8 cellular contexts compared by ENCODE assay signal in genomic region chr5:139668924-139669680, GRCh38. TPM values are rescaled to one million over a fixed set of nuclear protein-coding genes. Genes with fewer than 3 reads are reported as not detected.
A peak's percentile ranks its signal among the peaks of the same experiment; 100 is the strongest.
DNase-seq lines count a peak whose midpoint lies in the region; ATAC-seq and TF ChIP-seq lines count a peak whose summit lies in the region.

No MANE protein-coding gene starts in this region.

- H3K79me2 ChIP-seq in OCI-LY1 (ENCODE audit: insufficient read depth, low read length): peaks cover 40% of the 10 kb centered on the region

- TF ChIP-seq CTCF in GM12864 (IDR thresholded peaks at IDR 0.05; ENCODE audit: low read depth, low read length, missing control alignments): no peak
- TF ChIP-seq CTCF in OCI-LY1 (IDR thresholded peaks at IDR 0.05; ENCODE audit: low read length): no peak
- TF ChIP-seq CTCF in psoas muscle (IDR thresholded peaks at IDR 0.05): no peak

- H3K27ac ChIP-seq in OCI-LY1 (ENCODE audit: low read depth, low read length, poor library complexity, severe bottlenecking): peak overlapping the region; percentile 97
- peak overlapping the region; percentile 60 for H3K27ac ChIP-seq in epithelial cell of prostate
- peak overlapping the region; percentile 98 for H3K27ac ChIP-seq in psoas muscle

- ATAC-seq in psoas muscle: no peak
- ATAC-seq in HG03378 (IDR thresholded peaks at IDR 0.05; ENCODE audit: unreplicated experiment): no peak
- ATAC-seq in HG02981 (IDR thresholded peaks at IDR 0.05; ENCODE audit: unreplicated experiment): no peak
- ATAC-seq in HG02571 (IDR thresholded peaks at IDR 0.05; ENCODE audit: unreplicated experiment): no peak

- 25 to 52% (median 28%) methylated on average over 18 of the region's 18 CpGs for WGBS in psoas muscle, 3 donors

- no peaks in the 10 kb centered on the region for H3K27me3 ChIP-seq in OCI-LY1 (ENCODE audit: insufficient read depth, low read length)
- H3K27me3 ChIP-seq in psoas muscle (ENCODE audit: insufficient read depth in 3 of 3, low read length in 2 of 3): no peaks in the 10 kb centered on the region

- DNase-seq in GM12864 (ENCODE audit: low read depth) (no peak), epithelial cell of prostate (ENCODE audit: low read depth, low spot score) (no peak), psoas muscle (no peak), A172 (ENCODE audit: low spot score) (no peak)

- H3K9me2 ChIP-seq in OCI-LY1 (ENCODE audit: low read depth, low read length): no peaks in the 10 kb centered on the region

- H3F3A ChIP-seq in OCI-LY1 (ENCODE audit: insufficient read depth, low read length): no peaks in the 10 kb centered on the region

- no peak overlapping the region for H2AFZ ChIP-seq in OCI-LY1 (ENCODE audit: low read length)

- intact Hi-C loops in psoas muscle (cut with DNase I): no loop called here

- no peaks in the 10 kb centered on the region for H4K20me1 ChIP-seq in OCI-LY1 (ENCODE audit: insufficient read depth, low read length)

- peaks cover 100% of the 10 kb centered on the region for H3K4me1 ChIP-seq in OCI-LY1 (ENCODE audit: insufficient read depth, low read length, severe bottlenecking)
- peaks cover 97% of the 10 kb centered on the region for H3K4me1 ChIP-seq in psoas muscle

- peak overlapping the region; percentile 96 for H3K4me2 ChIP-seq in OCI-LY1 (ENCODE audit: low read length)

- H3K36me3 ChIP-seq in OCI-LY1 (ENCODE audit: insufficient read depth, low read length): peaks cover 13% of the 10 kb centered on the region; the same call in 1 of the 2 replicates
- no peaks in the 10 kb centered on the region for H3K36me3 ChIP-seq in psoas muscle (ENCODE audit: insufficient read depth in 1 of 2, low read depth in 1 of 2)

- H3K9me3 ChIP-seq in OCI-LY1 (ENCODE audit: low read length) (no peaks in the 10 kb centered on the region), psoas muscle (no peaks in the 10 kb centered on the region)

- H3K4me3 ChIP-seq in GM12864 (ENCODE audit: low read depth, low read length) (peak overlapping the region; percentile 65), OCI-LY1 (ENCODE audit: low read depth, low read length, poor library complexity, severe bottlenecking) (peak overlapping the region; percentile 68), psoas muscle (peak overlapping the region; percentile 67)

- H3K9ac ChIP-seq in OCI-LY1 (ENCODE audit: low read length): peak overlapping the region; percentile 95

RNA-seq across cellular contexts. Expression of gene CXXC5, which starts 21.0 kb away (rescaled TPM):
- total RNA-seq in psoas muscle: 10 to 100 TPM; 31.9 to 88.3 (median 48.5) TPM
- 10 to 100 TPM; 24.5 to 48.5 (median 27.0) TPM for polyA plus RNA-seq in psoas muscle
- total RNA-seq in A172 (2014; rRNA removed; shearing (Covaris generic)): 162 and 189 TPM in 2 replicates
